In genomic region chr9:136052433-136052880, GRCh38 we compare ENCODE assay signal across 8 cellular contexts. TPM values are rescaled to one million over a fixed set of nuclear protein-coding genes. Genes with fewer than 3 reads are reported as not detected.
A peak's percentile ranks its signal among the peaks of the same experiment; 100 is the strongest.
DNase-seq lines count a peak whose midpoint lies in the region; ATAC-seq and TF ChIP-seq lines count a peak whose summit lies in the region.

No MANE protein-coding gene starts in this region.

- peaks cover 16% of the 10 kb centered on the region for H3K4me1 ChIP-seq in right cardiac atrium (ENCODE audit: control insufficient read depth, insufficient read depth, low read length)
- peaks cover 9% of the 10 kb centered on the region in 2 donors for H3K4me1 ChIP-seq in naive thymus-derived CD4-positive, alpha-beta T cell (ENCODE audit: control insufficient read depth in 2 of 2, insufficient read depth in 2 of 2, low read length in 2 of 2)

- no peaks in the 10 kb centered on the region for H3K9me3 Mint-ChIP-seq in naive thymus-derived CD4-positive, alpha-beta T cell

- peak; percentile 40 for DNase-seq in G401 (ENCODE audit: low spot score)
- peak in 2 of 3 donors; percentile 69 to 77 for DNase-seq in right cardiac atrium
- no peak for DNase-seq in retinal pigment epithelial cell (ENCODE audit: low read depth)
- DNase-seq in naive thymus-derived CD4-positive, alpha-beta T cell = no peak
- DNase-seq in GDM1 (lab: John Stamatoyannopoulos, UW) = no peak

- in situ Hi-C loops in G401 (cut with HindIII; ENCODE audit: low sequenced_read_pairs) = no loop called here

- CTCF ChIA-PET in naive thymus-derived CD4-positive, alpha-beta T cell (lab: Charles Lee) = no interaction called here

- peaks cover 0 to 18% (median 0%) of the 10 kb centered on the region in 3 experiments for H3K36me3 ChIP-seq in naive thymus-derived CD4-positive, alpha-beta T cell (ENCODE audit: control insufficient read depth in 2 of 3, insufficient read depth in 3 of 3, low read length in 3 of 3)

- H3K36me3 Mint-ChIP-seq in naive thymus-derived CD4-positive, alpha-beta T cell = peaks cover 0 to 10% (median 0%) of the 10 kb centered on the region in 5 donors

- intact Hi-C loops in right cardiac atrium (cut with DNase I) = no loop called here
- intact Hi-C loops in naive thymus-derived CD4-positive, alpha-beta T cell (cut with micrococcal nuclease) = no loop called here

- peaks cover 0 to 17% (median 4%) of the 10 kb centered on the region in 5 donors for H3K27me3 Mint-ChIP-seq in naive thymus-derived CD4-positive, alpha-beta T cell

- no peak overlapping the region for H3K27ac Mint-ChIP-seq in naive thymus-derived CD4-positive, alpha-beta T cell

- POLR2A ChIA-PET in naive thymus-derived CD4-positive, alpha-beta T cell (lab: Charles Lee) = no interaction called here

- H3K4me1 Mint-ChIP-seq in naive thymus-derived CD4-positive, alpha-beta T cell = peaks cover 3 to 31% (median 15%) of the 10 kb centered on the region in 7 donors

- H3K9me3 ChIP-seq in right cardiac atrium (ENCODE audit: control insufficient read depth, low read length) = no peaks in the 10 kb centered on the region
- H3K9me3 ChIP-seq in naive thymus-derived CD4-positive, alpha-beta T cell (ENCODE audit: control insufficient read depth in 2 of 3, low read length in 3 of 3) = no peaks in the 10 kb centered on the region

- H3K27ac ChIP-seq in VCaP = peak overlapping the region; percentile 93
- peak overlapping the region; percentile 56 for H3K27ac ChIP-seq in right cardiac atrium (ENCODE audit: low read length)
- H3K27ac ChIP-seq in naive thymus-derived CD4-positive, alpha-beta T cell (ENCODE audit: low read depth, low read length) = no peak overlapping the region

- H3K27me3 ChIP-seq in right cardiac atrium (ENCODE audit: control insufficient read depth, insufficient read depth) = no peaks in the 10 kb centered on the region
- H3K27me3 ChIP-seq in naive thymus-derived CD4-positive, alpha-beta T cell (ENCODE audit: control insufficient read depth in 2 of 2, insufficient read depth in 2 of 2, low read length in 2 of 2) = peaks cover 0 to 6% of the 10 kb centered on the region in 2 donors

- H3K4me3 Mint-ChIP-seq in naive thymus-derived CD4-positive, alpha-beta T cell = peak overlapping the region in 5 of 10 donors; percentile 70 to 82 (median 78)

- TF ChIP-seq CTCF in VCaP (conservative IDR thresholded peaks at IDR 0.05) (no peak), retinal pigment epithelial cell (conservative IDR thresholded peaks at IDR 0.05; ENCODE audit: low read depth, low read length) (no peak)

- H3K4me3 ChIP-seq in right cardiac atrium (ENCODE audit: low read length) = peak overlapping the region; percentile 54
- peak overlapping the region; percentile 74 for H3K4me3 ChIP-seq in retinal pigment epithelial cell (ENCODE audit: low read length)
- no peak overlapping the region for H3K4me3 ChIP-seq in naive thymus-derived CD4-positive, alpha-beta T cell (ENCODE audit: low read length)

- peak; percentile 7 to 19 for ATAC-seq in right cardiac atrium
- no peak for ATAC-seq in HG03039 (IDR thresholded peaks at IDR 0.05; ENCODE audit: unreplicated experiment)
- ATAC-seq in naive thymus-derived CD4-positive, alpha-beta T cell = no peak
- no peak for ATAC-seq in GM18870 (IDR thresholded peaks at IDR 0.05; ENCODE audit: unreplicated experiment)

- WGBS in right cardiac atrium = 28% methylated on average over 16 of the region's 16 CpGs

RNA-seq across cellular contexts. Expression of gene NACC2, which starts 42.6 kb away (rescaled TPM):
- 12.8 and 13.9 TPM in 2 replicates for total RNA-seq in G401 (2014; rRNA removed; shearing (Covaris generic))
- total RNA-seq in right cardiac atrium = 10 to 100 TPM; 31.4 to 45.3 (median 37.8) TPM
- 19.4 TPM for polyA plus RNA-seq in right cardiac atrium
- 10 to 100 TPM in 1 of 5 experiments, 1 to 10 TPM in 4; 2.7 to 17.7 (median 8.2) TPM for total RNA-seq in naive thymus-derived CD4-positive, alpha-beta T cell
- under 1 TPM; 0.92 to 0.97 TPM for polyA plus RNA-seq in naive thymus-derived CD4-positive, alpha-beta T cell

Comparison
In these comparisons a context has a peak if more than half of its experiments do, and no peak if none do; other contexts are left out.
1. DNase-seq: peak in G401 (single experiment) and right cardiac atrium (2 of 3); none in retinal pigment epithelial cell (single experiment), naive thymus-derived CD4-positive, alpha-beta T cell (0 of 9) and GDM1 (single experiment).
2. ATAC-seq: peak in right cardiac atrium (2 of 2); none in HG03039 (single experiment), naive thymus-derived CD4-positive, alpha-beta T cell (single experiment) and GM18870 (single experiment).